In genomic region chr12:109722753-109723109, GRCh38 we compare ENCODE assay signal across 10 cellular contexts.
"Had no signal": no experiment of that assay in that cellular context is flagged by ENCODE, and none has a peak within 500 bp of the region (broad histone marks: within the 10 kb centered on the region; RNA-seq: fewer than 3 reads in every experiment).

No MANE protein-coding gene starts in this region.

- ATAC-seq: activated naive CD8-positive, alpha-beta T cell treated with anti-CD3 and anti-CD28 coated beads, Interleukin-2, amount 50 U/mL, for 24 hours; WTC11 had no signal

- H3K9me3 ChIP-seq: SK-N-SH, suprapubic skin had no signal

- H3K27ac ChIP-seq: suprapubic skin had no signal

- H3K4me3 ChIP-seq: suprapubic skin had no signal

- H3K4me3 Mint-ChIP-seq: activated CD4-positive, alpha-beta T cell treated with anti-CD3 and anti-CD28 coated beads, Interleukin-2, amount 10 ng/mL, durations not matched to agents 24 days and 14 days; activated naive CD8-positive, alpha-beta T cell treated with anti-CD3 and anti-CD28 coated beads, Interleukin-2, amount 50 U/mL, for 24 hours; nephron progenitor cell; WTC11 had no signal

- H3K4me1 Mint-ChIP-seq: activated CD4-positive, alpha-beta T cell treated with anti-CD3 and anti-CD28 coated beads, Interleukin-2, amount 10 ng/mL, durations not matched to agents 24 days and 14 days; activated naive CD8-positive, alpha-beta T cell treated with anti-CD3 and anti-CD28 coated beads, Interleukin-2, amount 50 U/mL, for 24 hours had no signal

- H3K36me3 Mint-ChIP-seq: WTC11 had no signal

- H3K36me3 ChIP-seq: suprapubic skin had no signal

- DNase-seq: activated CD4-positive, alpha-beta T cell treated with anti-CD3 and anti-CD28 coated beads, Interleukin-2, amount 10 ng/mL, durations not matched to agents 24 days and 14 days; activated naive CD4-positive, alpha-beta T cell treated with Interleukin-2 at 50 U/mL for 16 hours; activated naive CD8-positive, alpha-beta T cell treated with anti-CD3 and anti-CD28 coated beads, Interleukin-2, amount 50 U/mL, for 24 hours; mesenchymal stem cell; nephron progenitor cell; stimulated activated CD4-positive, alpha-beta T cell treated with anti-CD3 and anti-CD28 coated beads, Interleukin-2, amount 100 ng/mL, for 24 hours; stimulated activated naive CD4-positive, alpha-beta T cell had no signal

- H3K9me3 Mint-ChIP-seq: activated CD4-positive, alpha-beta T cell treated with anti-CD3 and anti-CD28 coated beads, Interleukin-2, amount 10 ng/mL, durations not matched to agents 24 days and 14 days; activated naive CD8-positive, alpha-beta T cell treated with anti-CD3 and anti-CD28 coated beads, Interleukin-2, amount 50 U/mL, for 24 hours; nephron progenitor cell; WTC11 had no signal

- H3K27ac Mint-ChIP-seq: activated CD4-positive, alpha-beta T cell treated with anti-CD3 and anti-CD28 coated beads, Interleukin-2, amount 10 ng/mL, durations not matched to agents 24 days and 14 days; activated naive CD8-positive, alpha-beta T cell treated with anti-CD3 and anti-CD28 coated beads, Interleukin-2, amount 50 U/mL, for 24 hours; nephron progenitor cell; WTC11 had no signal
